In the genomic region with DNA sequence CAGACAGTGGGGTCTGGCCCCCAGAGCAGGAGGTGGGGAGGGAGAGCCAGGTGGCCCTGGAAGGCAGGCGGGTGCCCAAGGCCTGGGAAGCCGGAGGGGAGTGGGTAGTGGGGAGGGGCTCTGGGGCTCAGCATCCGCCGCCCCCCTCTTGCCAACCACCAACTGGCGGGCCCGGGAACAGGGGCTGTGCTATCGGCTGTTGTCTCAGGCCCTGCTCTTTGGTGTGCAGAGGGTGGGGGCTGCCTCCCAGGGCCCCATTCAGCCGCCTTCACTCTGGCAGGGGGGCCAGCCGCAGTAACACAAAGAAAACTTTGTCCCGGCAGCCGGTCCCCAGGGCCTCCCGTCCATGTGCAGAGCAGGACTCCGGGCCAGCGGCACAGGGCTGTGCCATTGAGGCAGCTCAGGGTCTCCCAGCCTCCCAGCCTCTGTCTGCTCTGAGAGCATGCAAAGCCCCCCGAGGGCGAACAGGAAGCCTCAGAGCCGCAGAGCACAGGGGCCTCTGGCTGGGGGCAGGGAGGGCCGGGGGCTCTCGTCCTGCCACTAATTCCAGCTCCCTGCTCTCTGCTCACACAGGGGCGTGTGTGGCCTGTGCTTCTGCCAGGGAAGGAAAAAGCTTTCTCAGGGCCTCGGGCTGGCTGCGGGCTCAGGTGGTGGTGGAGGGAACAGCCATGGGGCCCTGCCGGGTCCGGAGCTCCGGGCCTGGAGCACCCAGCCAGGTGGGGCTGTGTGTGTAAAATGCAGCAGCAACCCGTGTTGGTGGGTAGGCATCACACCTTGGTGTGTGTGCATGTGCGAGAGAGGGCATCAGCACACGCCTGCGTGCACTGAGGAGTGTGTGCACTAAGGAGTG, we compare ENCODE assay signal across 18 cellular contexts. TPM values are rescaled to one million over a fixed set of nuclear protein-coding genes. Genes with fewer than 3 reads are reported as not detected.
DNase-seq lines count a peak whose midpoint lies in the region; ATAC-seq and TF ChIP-seq lines count a peak whose summit lies in the region.
"Had no signal": no experiment of that assay in that cellular context is flagged by ENCODE, and none has a peak within 500 bp of the region (broad histone marks: within the 10 kb centered on the region; RNA-seq: fewer than 3 reads in every experiment).

No MANE protein-coding gene starts in this region.

- no peaks in the 10 kb centered on the region for H3K23me2 ChIP-seq in H9 (ENCODE audit: insufficient read length, low read depth, low read length, poor library complexity, severe bottlenecking)

- H3K27me3 ChIP-seq in H9 (ENCODE audit: insufficient read depth, low read length) (no peaks in the 10 kb centered on the region), trophoblast cell (ENCODE audit: insufficient read depth, low read length) (no peaks in the 10 kb centered on the region), breast epithelium (peaks cover 0 to 39% of the 10 kb centered on the region in 2 donors)

- H3K9ac ChIP-seq in H9 (ENCODE audit: extremely low read depth, insufficient read length, low read length) = no peak overlapping the region
- H3K9ac ChIP-seq in trophoblast cell (ENCODE audit: low read length) = no peak overlapping the region

- H2BK15ac ChIP-seq in H9 (ENCODE audit: low read depth, low read length) = 0 out of 2 replicates have a peak overlapping the region, but pooled peaks have one; percentile 3

- no peaks in the 10 kb centered on the region; the same call in 1 of the 2 replicates for H3K27me3 Mint-ChIP-seq in H9 (ENCODE audit: low read depth)
- peaks cover 5% of the 10 kb centered on the region for H3K27me3 Mint-ChIP-seq in WTC11 (ENCODE audit: low read depth)
- H3K27me3 Mint-ChIP-seq: type B pancreatic cell had no signal

- no peak overlapping the region for H3K18ac ChIP-seq in H9 (ENCODE audit: insufficient read length, low read depth, low read length)
- H3K18ac ChIP-seq in trophoblast cell (ENCODE audit: low read length) = peak overlapping the region; percentile 28

- H4K12ac ChIP-seq in trophoblast cell (ENCODE audit: low read depth, low read length) = no peak overlapping the region

- peaks cover 0 to 7% (median 0%) of the 10 kb centered on the region in 3 experiments; a peak in 1 of 7 replicates for H3K36me3 Mint-ChIP-seq in H9 (ENCODE audit: insufficient read depth in 1 of 3, low read depth in 3 of 3)
- H3K36me3 Mint-ChIP-seq in WTC11 = no peaks in the 10 kb centered on the region
- H3K36me3 Mint-ChIP-seq: type B pancreatic cell had no signal

- H2AK5ac ChIP-seq in H9 (ENCODE audit: insufficient read length, low read length) = no peak overlapping the region
- peak overlapping the region; percentile 93 for H2AK5ac ChIP-seq in trophoblast cell (ENCODE audit: low read length)

- intact Hi-C loops in breast epithelium (cut with DNase I; ENCODE audit: low total_unique reads) = no loop called here

- peak overlapping the region in 2 of 3 experiments; percentile 7 to 29; a peak in 1 of 7 replicates for H3K27ac Mint-ChIP-seq in H9
- H3K27ac Mint-ChIP-seq in WTC11 = no peak overlapping the region
- H3K27ac Mint-ChIP-seq: activated B cell treated with CpG ODN at 0.5 μM for 24 hours; activated T-helper 2 cell treated with anti-CD3 and anti-CD28 coated beads, Interferon-gamma antibody, Interleukin-2, Interleukin-4, amounts not matched to agents 10 μg/mL and 5 μg/mL and 100 μg/mL, durations not matched to agents 14 hours and 24 hours and 36 hours; T-helper 1 cell treated with Interleukin-12 subunit alpha and Interleukin-12 subunit beta and Interleukin-4 antibody, amounts not matched to agents 30 μg/mL and 1 μg/mL, for 36 hours; type B pancreatic cell had no signal

- no peak overlapping the region for H4K91ac ChIP-seq in H9 (ENCODE audit: insufficient read length, low read depth, low read length)
- peak overlapping the region; percentile 92 for H4K91ac ChIP-seq in trophoblast cell (ENCODE audit: low read depth, low read length)

- no peak overlapping the region for H3K14ac ChIP-seq in H9 (ENCODE audit: insufficient read depth, low read length)
- H3K14ac ChIP-seq in trophoblast cell (ENCODE audit: low read length) = peak overlapping the region; percentile 74

- peaks cover 13 to 44% of the 10 kb centered on the region in 2 experiments for H3K4me1 Mint-ChIP-seq in H9
- peaks cover 30% of the 10 kb centered on the region for H3K4me1 Mint-ChIP-seq in WTC11

- H3T11ph ChIP-seq in H9 (ENCODE audit: low read length) = no peak overlapping the region

- H2BK120ac ChIP-seq in H9 (ENCODE audit: low read depth, low read length, poor library complexity, severe bottlenecking) (no peak overlapping the region), trophoblast cell (ENCODE audit: insufficient read depth, low read length, poor library complexity) (peak overlapping the region; percentile 72)

- no peak overlapping the region for H4K5ac ChIP-seq in H9 (ENCODE audit: insufficient read length, low read depth, low read length)

- H2AFZ ChIP-seq in H9 (ENCODE audit: low read length) (no peak overlapping the region), trophoblast cell (ENCODE audit: insufficient read depth, low read length, poor library complexity) (peak overlapping the region; percentile 8)

- H3K56ac ChIP-seq in H9 (ENCODE audit: insufficient read length, low read depth, low read length) = no peak overlapping the region

- H3K23ac ChIP-seq in H9 (ENCODE audit: insufficient read length, low read depth, low read length) = no peak overlapping the region
- H3K23ac ChIP-seq in trophoblast cell (ENCODE audit: low read length) = peak overlapping the region; percentile 55

- no peak for DNase-seq in H9
- no peak for DNase-seq in WTC11 (ENCODE audit: low spot score)
- peak; percentile 21 for DNase-seq in iPS-NIHi11 (ENCODE audit: low spot score)
- DNase-seq in trophoblast cell = no peak
- DNase-seq in breast epithelium (ENCODE audit: low spot score in 2 of 2) = no peak
- DNase-seq in NCI-H1417 treated with DMSO at 0.1 percent for 48 hours (lab: John Stamatoyannopoulos, UW) = no peak
- no peak for DNase-seq in KBM-7
- DNase-seq in AG08395 (ENCODE audit: low spot score) = no peak
- DNase-seq: activated B cell treated with CpG ODN at 0.5 μM for 24 hours; amniotic stem cell; NCI-H1092 treated with DMSO at 0.1 percent for 48 hours; stimulated activated CD4-positive, alpha-beta T cell treated with anti-CD3 and anti-CD28 coated beads, Interleukin-4, amount 100 ng/mL, for 24 hours; stimulated activated CD8-positive, alpha-beta memory T cell treated with anti-CD3 and anti-CD28 coated beads, Interleukin-4, amount 100 ng/mL, for 48 hours had no signal

- TF ChIP-seq POLR2A in breast epithelium (IDR thresholded peaks at IDR 0.05) = no peak

- no peak overlapping the region for H4K8ac ChIP-seq in H9 (replicated peaks; ENCODE audit: insufficient read length, low read depth, low read length)
- peak overlapping the region; percentile 33 for H4K8ac ChIP-seq in trophoblast cell (ENCODE audit: low read depth, low read length)

- CTCF ChIA-PET in WTC11 (lab: Charles Lee) = interaction anchor here (1.0 kb wide), 1 partner anchor 11 kb away, joined by 7 read pairs; no protein-coding TSS in a partner anchor

- no peak overlapping the region for H3K27ac ChIP-seq in H9 (ENCODE audit: insufficient read length, low read depth, low read length)
- H3K27ac ChIP-seq in trophoblast cell (ENCODE audit: low read depth, low read length) = peak overlapping the region; percentile 1
- H3K27ac ChIP-seq in breast epithelium = no peak overlapping the region
- H3K27ac ChIP-seq: C4-2B, skin epidermis had no signal

- no peak overlapping the region for H3K4me2 ChIP-seq in H9 (ENCODE audit: insufficient read depth, insufficient read length, low read length)
- H3K4me2 ChIP-seq in trophoblast cell (ENCODE audit: low read length) = no peak overlapping the region

- H3K4me1 ChIP-seq in H9 (ENCODE audit: insufficient read depth, low read length) (no peaks in the 10 kb centered on the region), trophoblast cell (ENCODE audit: control insufficient read depth in 1 of 2, insufficient read depth in 2 of 2, low read length in 2 of 2) (peaks cover 14 to 21% of the 10 kb centered on the region in 2 experiments), breast epithelium (no peaks in the 10 kb centered on the region)

- H3K4me3 Mint-ChIP-seq in H9 = peak overlapping the region in 1 of 2 experiments; percentile 36; a peak in 2 of 5 replicates
- H3K4me3 Mint-ChIP-seq in WTC11 = no peak overlapping the region
- H3K4me3 Mint-ChIP-seq: activated B cell treated with CpG ODN at 0.5 μM for 24 hours; T-helper 1 cell treated with Interleukin-12 subunit alpha and Interleukin-12 subunit beta and Interleukin-4 antibody, amounts not matched to agents 30 μg/mL and 1 μg/mL, for 36 hours; type B pancreatic cell had no signal

- H3K9me3 Mint-ChIP-seq in H9 (peaks cover 0 to 8% of the 10 kb centered on the region in 2 experiments; a peak in 1 of 5 replicates), WTC11 (peaks cover 7% of the 10 kb centered on the region)
- H3K9me3 Mint-ChIP-seq: activated B cell treated with CpG ODN at 0.5 μM for 24 hours; activated T-helper 2 cell treated with anti-CD3 and anti-CD28 coated beads, Interferon-gamma antibody, Interleukin-2, Interleukin-4, amounts not matched to agents 10 μg/mL and 5 μg/mL and 100 μg/mL, durations not matched to agents 14 hours and 24 hours and 36 hours; T-helper 1 cell treated with Interleukin-12 subunit alpha and Interleukin-12 subunit beta and Interleukin-4 antibody, amounts not matched to agents 30 μg/mL and 1 μg/mL, for 36 hours; type B pancreatic cell had no signal

- ATAC-seq in WTC11 = no peak; the same call in 1 of the 2 replicates

- TF ChIP-seq CTCF in H9 (conservative IDR thresholded peaks at IDR 0.05) (no peak), WTC11 (IDR thresholded peaks at IDR 0.05) (no peak), breast epithelium (IDR thresholded peaks at IDR 0.05) (no peak)

- no CpG with 5 or more reads among the region's 29 CpGs for WGBS in H9 (ENCODE audit: extremely low coverage, insufficient read length, low lambda C conversion rate)
- WGBS in trophoblast cell (ENCODE audit: extremely low coverage, insufficient coverage, insufficient read length) = no CpG with 5 or more reads among the region's 29 CpGs

- POLR2A ChIA-PET in WTC11 (lab: Charles Lee) = no interaction called here

- H2BK12ac ChIP-seq in H9 (ENCODE audit: insufficient read length, low read depth, low read length) (no peak overlapping the region), trophoblast cell (ENCODE audit: low read length) (peak overlapping the region; percentile 91)

- no peak overlapping the region for H3K4ac ChIP-seq in H9 (ENCODE audit: low read depth, low read length)
- no peak overlapping the region for H3K4ac ChIP-seq in trophoblast cell (ENCODE audit: low read depth, low read length)

- in situ Hi-C loops in KBM-7 (cut with MboI; ENCODE audit: low pct_unique_long_range_greater_than_20kb, low sequenced_read_pairs) = no loop called here

- H3K9me3 ChIP-seq in H9 (ENCODE audit: control insufficient read depth, low read depth, low read length) (no peaks in the 10 kb centered on the region), trophoblast cell (ENCODE audit: insufficient read depth, low read depth, low read length) (peaks cover 6% of the 10 kb centered on the region), breast epithelium (no peaks in the 10 kb centered on the region)

- H3K79me1 ChIP-seq in H9 (ENCODE audit: insufficient read depth, low read depth, low read length, poor library complexity, severe bottlenecking) = no peaks in the 10 kb centered on the region
- H3K79me1 ChIP-seq in trophoblast cell (ENCODE audit: low read length) = peaks cover 13% of the 10 kb centered on the region

- H3K4me3 ChIP-seq in trophoblast cell (ENCODE audit: low read depth, low read length) (no peak overlapping the region), breast epithelium (no peak overlapping the region)
- H3K4me3 ChIP-seq: skin epidermis had no signal

- H2BK5ac ChIP-seq in H9 (ENCODE audit: insufficient read length, low read length) (no peak overlapping the region), trophoblast cell (ENCODE audit: low read depth, low read length, poor library complexity) (peak overlapping the region; percentile 53)

- no peak overlapping the region for H2BK20ac ChIP-seq in H9 (ENCODE audit: low read depth, low read length, poor library complexity, severe bottlenecking)

- no peaks in the 10 kb centered on the region for H3K36me3 ChIP-seq in trophoblast cell (ENCODE audit: control insufficient read depth in 1 of 2, insufficient read depth in 2 of 2, low read length in 2 of 2)
- H3K36me3 ChIP-seq in breast epithelium = no peaks in the 10 kb centered on the region

- no peaks in the 10 kb centered on the region for H4K20me1 ChIP-seq in H9 (ENCODE audit: control insufficient read depth, insufficient read depth, insufficient read length)

- no peaks in the 10 kb centered on the region for H3K79me2 ChIP-seq in H9 (ENCODE audit: insufficient read depth, low read length)
- H3K79me2 ChIP-seq in trophoblast cell (ENCODE audit: control insufficient read depth, insufficient read depth, low read length, poor library complexity) = no peaks in the 10 kb centered on the region

RNA-seq across cellular contexts. Expression of a gene that starts 54.2 kb away (rescaled TPM):
- total RNA-seq in H9 (2021) = 63.7 and 71.6 TPM in 2 replicates
- total RNA-seq in WTC11 (2021) = 76.7 to 95.6 TPM (median 79.2 TPM) in 3 replicates
- polyA plus RNA-seq in trophoblast cell (2013) = 28.5 and 29.7 TPM in 2 replicates
- 10 to 100 TPM; 12.6 to 33.8 (median 21.1) TPM for total RNA-seq in breast epithelium
